ENCODE assay signal across 16 cellular contexts in the genomic region with DNA sequence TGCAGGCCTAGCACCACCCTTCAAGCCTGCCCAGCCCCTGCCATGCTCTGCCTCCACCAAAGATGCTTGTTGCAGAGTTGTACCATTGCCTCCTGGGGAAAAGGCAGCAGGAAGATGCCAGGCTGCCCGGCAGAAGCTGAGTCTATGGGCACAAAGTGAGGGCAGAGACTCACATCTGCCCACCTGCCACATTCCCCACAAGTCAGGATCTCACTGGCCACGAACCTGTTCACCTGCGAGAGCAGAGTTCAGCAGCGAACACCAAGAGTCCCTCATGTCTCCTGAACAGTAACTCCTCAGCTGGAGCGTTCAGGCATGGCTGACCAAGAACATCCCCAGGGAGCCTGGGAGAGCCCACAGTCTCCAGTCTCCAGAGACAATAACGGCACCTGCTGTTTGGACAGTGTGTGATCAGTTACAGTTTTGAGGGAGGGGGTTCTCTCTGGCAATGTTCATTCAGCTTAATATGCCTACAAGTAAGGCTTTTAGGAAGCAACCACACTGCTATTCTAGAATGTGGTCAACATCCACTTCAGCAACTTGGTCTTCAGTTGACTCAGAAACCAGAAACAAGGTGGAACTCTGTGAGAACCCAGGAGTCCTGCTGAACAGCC.
DNase-seq lines count a peak whose midpoint lies in the region; ATAC-seq and TF ChIP-seq lines count a peak whose summit lies in the region.
"Had no signal": no experiment of that assay in that cellular context is flagged by ENCODE, and none has a peak within 500 bp of the region (broad histone marks: within the 10 kb centered on the region; RNA-seq: fewer than 3 reads in every experiment).

No MANE protein-coding gene starts in this region.

- CTCF ChIA-PET in A673 (lab: Charles Lee) = no interaction called here

- H3K4me1 Mint-ChIP-seq in stimulated activated memory B cell treated with anti-CD40 and anti-IgM and Interleukin-4, amounts not matched to agents 10 μg/mL and 1 μg/mL and 100 μg/mL, for 72 hours = no peaks in the 10 kb centered on the region
- H3K4me1 Mint-ChIP-seq: nephron had no signal

- no peaks in the 10 kb centered on the region for H3K27me3 ChIP-seq in A673 (replicated peaks; ENCODE audit: insufficient read depth, low read depth, low read length, poor library complexity)

- peaks cover 29% of the 10 kb centered on the region for H3K27me3 Mint-ChIP-seq in stimulated activated memory B cell treated with anti-CD40 and anti-IgM and Interleukin-4, amounts not matched to agents 10 μg/mL and 1 μg/mL and 100 μg/mL, for 72 hours

- no TSS peak for BruUV-seq in A673 (replicated peaks; lab: Mats Ljungman, UMichigan)

- peaks cover 8% of the 10 kb centered on the region for H3K9me3 Mint-ChIP-seq in stimulated activated memory B cell treated with anti-CD40 and anti-IgM and Interleukin-4, amounts not matched to agents 10 μg/mL and 1 μg/mL and 100 μg/mL, for 72 hours
- H3K9me3 Mint-ChIP-seq: CD4-positive, alpha-beta T cell had no signal

- H3K27ac Mint-ChIP-seq in stimulated activated memory B cell treated with anti-CD40 and anti-IgM and Interleukin-4, amounts not matched to agents 10 μg/mL and 1 μg/mL and 100 μg/mL, for 72 hours = no peak overlapping the region
- H3K27ac Mint-ChIP-seq: CD4-positive, alpha-beta T cell; nephron had no signal

- peak; percentile 16 for DNase-seq in DMS153 treated with DMSO at 0.1 percent for 48 hours (lab: John Stamatoyannopoulos, UW; ENCODE audit: unreplicated experiment)
- DNase-seq in DMS153 (lab: John Stamatoyannopoulos, UW) = no peak
- peak; percentile 44 for DNase-seq in NB4 (ENCODE audit: low read depth)
- DNase-seq in activated CD8-positive, alpha-beta memory T cell treated with anti-CD3 and anti-CD28 coated beads, Interleukin-2, amount 50 U/mL, for 48 hours = peak; percentile 28
- DNase-seq in A673 (ENCODE audit: low spot score) = no peak
- no peak for DNase-seq in ACHN
- DNase-seq in occipital lobe (lab: John Stamatoyannopoulos, UW) = no peak
- DNase-seq: activated gamma-delta T cell; CD4-positive, alpha-beta T cell; EL; mesenchymal stem cell; NCI-H446; retina had no signal

- in situ Hi-C loops in ACHN (cut with HindIII; ENCODE audit: low pct_ligation_motif_present, low pct_unique_long_range_greater_than_20kb, low sequenced_read_pairs) = no loop called here

- no peak overlapping the region for H3K4me3 ChIP-seq in NB4 (ENCODE audit: low read depth, low read length)
- H3K4me3 ChIP-seq in A673 (ENCODE audit: low read depth, low read length, poor library complexity, severe bottlenecking) = no peak overlapping the region

- H3K36me3 ChIP-seq in A673 (ENCODE audit: insufficient read depth, low read length, poor library complexity, severe bottlenecking) = no peaks in the 10 kb centered on the region

- no peaks in the 10 kb centered on the region for H3K36me3 Mint-ChIP-seq in stimulated activated memory B cell treated with anti-CD40 and anti-IgM and Interleukin-4, amounts not matched to agents 10 μg/mL and 1 μg/mL and 100 μg/mL, for 72 hours

- no peaks in the 10 kb centered on the region for H3K9me3 ChIP-seq in A673 (ENCODE audit: low read depth, low read length, poor library complexity, severe bottlenecking)

- no peaks in the 10 kb centered on the region for H3K4me1 ChIP-seq in A673 (ENCODE audit: insufficient read depth, low read length, poor library complexity, severe bottlenecking)

- intact Hi-C loops in A673 (cut with micrococcal nuclease; ENCODE audit: unreplicated experiment) = no loop called here

- no peak overlapping the region for H3K27ac ChIP-seq in A673 (ENCODE audit: low read depth, low read length, poor library complexity, severe bottlenecking)
- H3K27ac ChIP-seq: 22Rv1 had no signal

- peak; percentile 4 for ATAC-seq in stimulated activated memory B cell treated with anti-CD40 and anti-IgM and Interleukin-4, amounts not matched to agents 10 μg/mL and 1 μg/mL and 100 μg/mL, for 72 hours

- POLR2A ChIA-PET in A673 (lab: Charles Lee; ENCODE audit: low non-redundant PET) = no interaction called here

- no peak for TF ChIP-seq POLR2A in NB4 (IDR thresholded peaks at IDR 0.05; ENCODE audit: extremely low read depth, insufficient read length)

- no peak for TF ChIP-seq CTCF in NB4 (IDR thresholded peaks at IDR 0.05; ENCODE audit: low read depth, low read length)
- TF ChIP-seq CTCF in A673 (conservative IDR thresholded peaks at IDR 0.05; ENCODE audit: low read depth, low read length) = no peak

- no peak overlapping the region for H3K4me3 Mint-ChIP-seq in stimulated activated memory B cell treated with anti-CD40 and anti-IgM and Interleukin-4, amounts not matched to agents 10 μg/mL and 1 μg/mL and 100 μg/mL, for 72 hours
- H3K4me3 Mint-ChIP-seq: CD4-positive, alpha-beta T cell; nephron had no signal

Comparison
In these comparisons a context has a peak if more than half of its experiments do, and no peak if none do; other contexts are left out.
1. DNase-seq: peak in DMS153 treated with DMSO at 0.1 percent for 48 hours (single experiment), NB4 (single experiment) and activated CD8-positive, alpha-beta memory T cell treated with anti-CD3 and anti-CD28 coated beads, Interleukin-2, amount 50 U/mL, for 48 hours (single experiment); none in DMS153 (single experiment), A673 (single experiment), ACHN (single experiment) and occipital lobe (single experiment).